Comparison of ENCODE assay signal across 34 cellular contexts in the genomic region with DNA sequence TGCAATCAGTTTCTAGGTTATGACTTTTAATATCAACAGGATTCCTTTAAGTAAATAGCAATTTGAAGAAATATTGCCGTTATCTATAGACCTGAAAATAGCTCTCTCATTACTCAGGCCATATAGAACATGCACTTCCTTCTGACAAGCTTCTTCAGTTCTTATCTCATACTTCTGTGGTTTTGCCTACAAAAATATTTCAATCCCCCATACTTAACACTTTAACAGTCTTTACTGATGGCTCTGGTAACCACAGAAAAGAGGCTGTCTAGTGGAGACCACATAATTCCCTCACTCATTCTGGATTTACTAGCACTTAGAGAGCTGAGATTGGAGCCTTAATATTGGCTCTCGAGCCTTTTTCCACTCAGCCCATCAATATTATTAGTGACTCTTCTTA. TPM values are rescaled to one million over a fixed set of nuclear protein-coding genes. Genes with fewer than 3 reads are reported as not detected.
"Had no signal": no experiment of that assay in that cellular context is flagged by ENCODE, and none has a peak within 500 bp of the region (broad histone marks: within the 10 kb centered on the region; RNA-seq: fewer than 3 reads in every experiment).

No MANE protein-coding gene starts in this region.

- H3K4me1 ChIP-seq: esophagus muscularis mucosa, foreskin keratinocyte, gastroesophageal sphincter, heart left ventricle, psoas muscle, sigmoid colon, testis, tibial artery had no signal

- H3K36me3 ChIP-seq: esophagus muscularis mucosa, gastroesophageal sphincter, heart left ventricle, ovary, sigmoid colon, tibial artery had no signal

- H3K9me3 ChIP-seq: esophagus muscularis mucosa, gastroesophageal sphincter, heart left ventricle, ovary, psoas muscle, sigmoid colon, testis, tibial artery had no signal

- H3K27me3 Mint-ChIP-seq: memory B cell, type B pancreatic cell had no signal

- ATAC-seq: foreskin keratinocyte; gastroesophageal sphincter; heart left ventricle; left lobe of liver; natural killer cell; psoas muscle; right cardiac atrium; stimulated activated effector memory CD8-positive, alpha-beta T cell treated with anti-CD3 and anti-CD28 coated beads, Interleukin-12 subunit alpha, Interleukin-12 subunit beta, amount 100 ng/mL, for 72 hours had no signal

- H3K4me3 Mint-ChIP-seq: memory B cell; natural killer cell; stimulated activated effector memory CD8-positive, alpha-beta T cell treated with anti-CD3 and anti-CD28 coated beads, Interleukin-12 subunit alpha, Interleukin-12 subunit beta, amount 100 ng/mL, for 72 hours; type B pancreatic cell had no signal

- H3K4me3 ChIP-seq: esophagus muscularis mucosa, gastroesophageal sphincter, heart left ventricle, hepatocyte, lung, ovary, psoas muscle, sigmoid colon, testis, tibial artery had no signal

- H3K9me3 Mint-ChIP-seq: memory B cell; natural killer cell; stimulated activated effector memory CD8-positive, alpha-beta T cell treated with anti-CD3 and anti-CD28 coated beads, Interleukin-12 subunit alpha, Interleukin-12 subunit beta, amount 100 ng/mL, for 72 hours; type B pancreatic cell had no signal

- H3K27ac ChIP-seq: esophagus muscularis mucosa, foreskin keratinocyte, gastroesophageal sphincter, heart left ventricle, hepatocyte, ovary, psoas muscle, sigmoid colon, testis, tibial artery had no signal

- H3K36me3 Mint-ChIP-seq: memory B cell; natural killer cell; stimulated activated effector memory CD8-positive, alpha-beta T cell treated with anti-CD3 and anti-CD28 coated beads, Interleukin-12 subunit alpha, Interleukin-12 subunit beta, amount 100 ng/mL, for 72 hours; type B pancreatic cell had no signal

- H3K27ac Mint-ChIP-seq: memory B cell; natural killer cell; stimulated activated effector memory CD8-positive, alpha-beta T cell treated with anti-CD3 and anti-CD28 coated beads, Interleukin-12 subunit alpha, Interleukin-12 subunit beta, amount 100 ng/mL, for 72 hours; type B pancreatic cell had no signal

- DNase-seq: dermis blood vessel endothelial cell; effector memory CD4-positive, alpha-beta T cell; foreskin keratinocyte; heart left ventricle; kidney; natural killer cell; occipital lobe; ovary; posterior cingulate gyrus; psoas muscle; right cardiac atrium; sigmoid colon; stimulated activated CD4-positive, alpha-beta T cell treated with anti-CD3 and anti-CD28 coated beads, Interleukin-2, amount 100 ng/mL, for 24 hours; stimulated activated CD4-positive, alpha-beta T cell treated with anti-CD3 and anti-CD28 coated beads, Interleukin-4, amount 100 ng/mL, for 24 hours; stimulated activated naive CD4-positive, alpha-beta T cell treated with Interleukin-2 at 50 U/mL for 16 hours; substantia nigra; testis; tibial artery had no signal

- H3K27me3 ChIP-seq: esophagus muscularis mucosa, foreskin keratinocyte, gastroesophageal sphincter, heart left ventricle, hepatocyte, ovary, sigmoid colon, testis, tibial artery had no signal

RNA-seq across cellular contexts. Expression of a gene that starts 46.8 kb away (rescaled TPM):
- total RNA-seq: dermis blood vessel endothelial cell, endothelial cell of umbilical vein, epithelial cell of proximal tubule, esophagus muscularis mucosa, fibroblast of lung, foreskin keratinocyte, gastroesophageal sphincter, heart left ventricle, hepatocyte, kidney, left lobe of liver, liver, lung, mononuclear cell, natural killer cell, occipital lobe, ovary, psoas muscle, renal cortical epithelial cell, right cardiac atrium, sigmoid colon, skeletal muscle tissue, urinary bladder had no signal
